In genomic region chr6:109628158-109629000, GRCh38 we compare ENCODE assay signal across 19 cellular contexts.
"Had no signal": no experiment of that assay in that cellular context is flagged by ENCODE, and none has a peak within 500 bp of the region (broad histone marks: within the 10 kb centered on the region; RNA-seq: fewer than 3 reads in every experiment).

No MANE protein-coding gene starts in this region.

- H3K9me3 ChIP-seq: prostate gland had no signal

- ATAC-seq: gastroesophageal sphincter; heart right ventricle; right cardiac atrium; stimulated activated naive B cell treated with anti-CD40 and anti-IgM and Interleukin-4, amounts not matched to agents 10 μg/mL and 1 μg/mL and 100 μg/mL, for 72 hours had no signal

- H3K27ac ChIP-seq: breast epithelium, gastroesophageal sphincter, heart right ventricle, prostate gland, skin epidermis had no signal

- H3K4me3 Mint-ChIP-seq: activated naive CD8-positive, alpha-beta T cell treated with anti-CD3 and anti-CD28 coated beads, Interleukin-2, amount 10 ng/mL, durations not matched to agents 7 days and 5 days; endodermal cell; nephron; stimulated activated naive B cell treated with anti-CD40 and anti-IgM and Interleukin-4, amounts not matched to agents 10 μg/mL and 1 μg/mL and 100 μg/mL, for 72 hours; type B pancreatic cell had no signal

- H3K27ac Mint-ChIP-seq: activated naive CD8-positive, alpha-beta T cell treated with anti-CD3 and anti-CD28 coated beads, Interleukin-2, amount 10 ng/mL, durations not matched to agents 7 days and 5 days; endodermal cell; nephron; stimulated activated naive B cell treated with anti-CD40 and anti-IgM and Interleukin-4, amounts not matched to agents 10 μg/mL and 1 μg/mL and 100 μg/mL, for 72 hours; type B pancreatic cell had no signal

- H3K4me3 ChIP-seq: breast epithelium, gastroesophageal sphincter, heart right ventricle, prostate gland, skin epidermis had no signal

- DNase-seq: activated CD4-positive, CD25-positive, alpha-beta regulatory T cell treated with anti-CD3 and anti-CD28 coated beads, Interleukin-2, amount 50 U/mL, for 72 hours; activated CD8-positive, alpha-beta memory T cell treated with anti-CD3 and anti-CD28 coated beads, Interleukin-2, amount 50 U/mL, for 48 hours; activated naive CD8-positive, alpha-beta T cell treated with anti-CD3 and anti-CD28 coated beads, Interleukin-2, amount 10 ng/mL, durations not matched to agents 7 days and 5 days; aorta; endodermal cell; erythroblast; heart right ventricle; mesendoderm; nucleus accumbens; right cardiac atrium; stimulated activated CD4-positive, alpha-beta T cell treated with anti-CD3 and anti-CD28 coated beads, Interleukin-15, amount 100 ng/mL, for 24 hours; stimulated activated CD4-positive, alpha-beta T cell treated with anti-CD3 and anti-CD28 coated beads, Interleukin-4, amount 100 ng/mL, for 1 hour; stimulated activated naive B cell treated with anti-CD40 and anti-IgM and Interleukin-4, amounts not matched to agents 10 μg/mL and 1 μg/mL and 100 μg/mL, for 72 hours had no signal

- H3K36me3 ChIP-seq: breast epithelium, prostate gland had no signal

- H3K27me3 Mint-ChIP-seq: activated naive CD8-positive, alpha-beta T cell treated with anti-CD3 and anti-CD28 coated beads, Interleukin-2, amount 10 ng/mL, durations not matched to agents 7 days and 5 days; stimulated activated naive B cell treated with anti-CD40 and anti-IgM and Interleukin-4, amounts not matched to agents 10 μg/mL and 1 μg/mL and 100 μg/mL, for 72 hours; type B pancreatic cell had no signal

- H3K4me1 ChIP-seq: breast epithelium, gastroesophageal sphincter, heart right ventricle, prostate gland had no signal

- H3K27me3 ChIP-seq: breast epithelium, gastroesophageal sphincter, heart right ventricle had no signal

- H3K4me1 Mint-ChIP-seq: endodermal cell, nephron had no signal
